ENCODE assay signal across 19 cellular contexts in the genomic region with DNA sequence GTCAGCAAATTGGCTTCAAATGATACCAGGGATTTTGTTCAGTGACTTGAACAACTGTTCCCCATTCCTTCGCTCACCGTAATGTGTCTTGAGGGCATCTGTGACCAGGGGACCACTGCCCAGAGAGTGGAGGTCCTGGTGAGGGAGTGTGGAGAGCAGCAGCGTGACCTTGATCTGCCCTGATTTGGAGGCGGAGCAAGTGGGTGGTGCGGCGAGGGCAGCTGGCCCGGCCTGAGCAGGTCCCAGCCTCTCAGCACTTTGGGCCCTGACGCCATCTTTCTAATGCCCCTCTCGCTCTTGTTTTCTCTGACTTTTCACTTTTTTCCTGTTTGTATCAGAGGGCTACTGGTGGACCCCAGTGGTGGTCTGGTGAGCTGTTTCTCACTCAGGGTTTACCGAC.
"Had no signal": no experiment of that assay in that cellular context is flagged by ENCODE, and none has a peak within 500 bp of the region (broad histone marks: within the 10 kb centered on the region; RNA-seq: fewer than 3 reads in every experiment).

No MANE protein-coding gene starts in this region.

- H3K4me1 ChIP-seq: gastroesophageal sphincter, left lung, testis, uterus had no signal

- H3K27ac ChIP-seq: epithelial cell of prostate, gastroesophageal sphincter, left lung, testis, uterus, WERI-Rb-1 had no signal

- H3K27me3 ChIP-seq: gastroesophageal sphincter, left lung, testis, uterus had no signal

- H3K4me3 Mint-ChIP-seq: activated naive CD4-positive, alpha-beta T cell treated with anti-CD3 and anti-CD28 coated beads, Interleukin-2, amount 10 ng/mL, durations not matched to agents 7 days and 5 days; T-cell; T-helper 2 cell treated with Interferon-gamma antibody and Interleukin-4, amounts not matched to agents 5 μg/mL and 100 μg/mL, for 36 hours had no signal

- H3K27ac Mint-ChIP-seq: activated naive CD4-positive, alpha-beta T cell treated with anti-CD3 and anti-CD28 coated beads, Interleukin-2, amount 10 ng/mL, durations not matched to agents 7 days and 5 days; T-helper 2 cell treated with Interferon-gamma antibody and Interleukin-4, amounts not matched to agents 5 μg/mL and 100 μg/mL, for 36 hours had no signal

- H3K27me3 Mint-ChIP-seq: activated naive CD4-positive, alpha-beta T cell treated with anti-CD3 and anti-CD28 coated beads, Interleukin-2, amount 10 ng/mL, durations not matched to agents 7 days and 5 days; T-cell had no signal

- DNase-seq: activated CD4-positive, alpha-beta T cell treated with anti-CD3 and anti-CD28 coated beads, Interleukin-2, amount 50 U/mL, for 48 hours; activated effector memory CD4-positive, alpha-beta T cell treated with anti-CD3 and anti-CD28 coated beads, Interleukin-2, amount 50 U/mL, for 16 hours; activated naive CD4-positive, alpha-beta T cell treated with anti-CD3 and anti-CD28 coated beads, Interleukin-2, amount 10 ng/mL, durations not matched to agents 7 days and 5 days; amygdala; head of caudate nucleus; left lung; midbrain; occipital lobe; stimulated activated CD4-positive, alpha-beta T cell treated with anti-CD3 and anti-CD28 coated beads, Interleukin-2, amount 100 ng/mL, for 48 hours; stimulated activated CD8-positive, alpha-beta memory T cell treated with anti-CD3 and anti-CD28 coated beads, Interleukin-4, amount 100 ng/mL, for 48 hours; stimulated activated naive CD4-positive, alpha-beta T cell; T-cell; testis; trophoblast cell; uterus; WERI-Rb-1 had no signal

- H3K4me3 ChIP-seq: gastroesophageal sphincter, left lung, testis, uterus had no signal

- H3K9me3 Mint-ChIP-seq: T-helper 2 cell treated with Interferon-gamma antibody and Interleukin-4, amounts not matched to agents 5 μg/mL and 100 μg/mL, for 36 hours had no signal

- H3K9me3 ChIP-seq: gastroesophageal sphincter, left lung, testis, uterus had no signal
